9 cellular contexts compared by ENCODE assay signal in genomic region chr10:24208661-24209420, GRCh38. TPM values are rescaled to one million over a fixed set of nuclear protein-coding genes. Genes with fewer than 3 reads are reported as not detected.
A peak's percentile ranks its signal among the peaks of the same experiment; 100 is the strongest.
DNase-seq lines count a peak whose midpoint lies in the region; ATAC-seq and TF ChIP-seq lines count a peak whose summit lies in the region.
"Had no signal": no experiment of that assay in that cellular context is flagged by ENCODE, and none has a peak within 500 bp of the region (broad histone marks: within the 10 kb centered on the region; RNA-seq: fewer than 3 reads in every experiment).

Gene KIAA1217 (plus strand): TSS chr10:24209138. CDS start chr10:24209194, 56 bp downstream.

- no peaks in the 10 kb centered on the region for H3K27me3 ChIP-seq in MG63
- peaks cover 11% of the 10 kb centered on the region for H3K27me3 ChIP-seq in thymus (ENCODE audit: control insufficient read depth, insufficient read depth)

- TF ChIP-seq POLR2A in lower leg skin (IDR thresholded peaks at IDR 0.05) = no peak

- H3K4me3 ChIP-seq in MG63 = peak within 1 kb of the TSS; percentile 38
- H3K4me3 ChIP-seq in coronary artery = peak within 1 kb of the TSS; percentile 74
- peak within 1 kb of the TSS; percentile 14 for H3K4me3 ChIP-seq in lower leg skin (ENCODE audit: low read depth, poor library complexity, severe bottlenecking)
- H3K4me3 ChIP-seq in thymus (ENCODE audit: low read length) = peak within 1 kb of the TSS; percentile 18
- H3K4me3 ChIP-seq: K562 had no signal

- no peaks in the 10 kb centered on the region for H3K9me3 ChIP-seq in MG63
- no peaks in the 10 kb centered on the region for H3K9me3 ChIP-seq in thymus (ENCODE audit: control insufficient read depth)

- DNase-seq in MG63 = peak; percentile 16
- no peak for DNase-seq in coronary artery (ENCODE audit: low spot score)
- DNase-seq in lower leg skin (ENCODE audit: low spot score in 2 of 2) = peak; percentile 23 to 87
- no peak for DNase-seq in GM20000 (ENCODE audit: low spot score)

- H3K36me3 ChIP-seq in MG63 = no peaks in the 10 kb centered on the region
- H3K36me3 ChIP-seq in thymus (ENCODE audit: control insufficient read depth, insufficient read depth) = no peaks in the 10 kb centered on the region

- TF ChIP-seq CTCF in C4-2B (conservative IDR thresholded peaks at IDR 0.05) = no peak
- no peak for TF ChIP-seq CTCF in coronary artery (IDR thresholded peaks at IDR 0.05)
- no peak for TF ChIP-seq CTCF in lower leg skin (IDR thresholded peaks at IDR 0.05)
- no peak for TF ChIP-seq CTCF in GM20000 (IDR thresholded peaks at IDR 0.05; ENCODE audit: extremely low read depth, missing control alignments)

- intact Hi-C loops in lower leg skin (cut with DNase I; ENCODE audit: low total_unique reads) = loop anchor here (10.0 kb wide), 1 partner anchor 214 kb away; no protein-coding TSS in a partner anchor

- no peaks in the 10 kb centered on the region for H3K4me1 ChIP-seq in thymus (ENCODE audit: control insufficient read depth, insufficient read depth, low read length)

- peak within 1 kb of the TSS; percentile 86 for H3K27ac ChIP-seq in C4-2B
- peak within 1 kb of the TSS; percentile 82 to 88 for H3K27ac ChIP-seq in coronary artery
- no peak within 1 kb of the TSS for H3K27ac ChIP-seq in thymus (ENCODE audit: low read depth)

- peak; percentile 23 for ATAC-seq in GM21360 (IDR thresholded peaks at IDR 0.05; ENCODE audit: unreplicated experiment)
- no peak for ATAC-seq in HG03469 (IDR thresholded peaks at IDR 0.05; ENCODE audit: unreplicated experiment)
- ATAC-seq: K562 had no signal

- 1 to 2% methylated on average over 34 of the region's 34 CpGs for WGBS in lower leg skin, 2 donors
- WGBS in thymus = 3% methylated on average over 34 of the region's 34 CpGs

RNA-seq across cellular contexts. Expression of gene KIAA1217, which starts in this region (rescaled TPM):
- total RNA-seq in MG63 (2014; rRNA removed; shearing (Covaris generic); ENCODE audit: low replicate concordance) = 1.7 and 6.4 TPM in 2 replicates
- 10 to 100 TPM; 34.8 to 66.8 (median 52.9) TPM for total RNA-seq in lower leg skin
- polyA plus RNA-seq in thymus = 30.5 TPM
- polyA plus RNA-seq: K562 had no signal

Comparison
In these comparisons a context has a peak if more than half of its experiments do, and no peak if none do; other contexts are left out.
1. DNase-seq: peak in MG63 (single experiment) and lower leg skin (2 of 2); none in coronary artery (single experiment) and GM20000 (single experiment).
2. H3K4me3 ChIP-seq: peak in every context shown above with its lines; median percentile 74 in coronary artery; 38 in MG63; 18 in thymus; 14 in lower leg skin.